13 cellular contexts compared by ENCODE assay signal in the genomic region with DNA sequence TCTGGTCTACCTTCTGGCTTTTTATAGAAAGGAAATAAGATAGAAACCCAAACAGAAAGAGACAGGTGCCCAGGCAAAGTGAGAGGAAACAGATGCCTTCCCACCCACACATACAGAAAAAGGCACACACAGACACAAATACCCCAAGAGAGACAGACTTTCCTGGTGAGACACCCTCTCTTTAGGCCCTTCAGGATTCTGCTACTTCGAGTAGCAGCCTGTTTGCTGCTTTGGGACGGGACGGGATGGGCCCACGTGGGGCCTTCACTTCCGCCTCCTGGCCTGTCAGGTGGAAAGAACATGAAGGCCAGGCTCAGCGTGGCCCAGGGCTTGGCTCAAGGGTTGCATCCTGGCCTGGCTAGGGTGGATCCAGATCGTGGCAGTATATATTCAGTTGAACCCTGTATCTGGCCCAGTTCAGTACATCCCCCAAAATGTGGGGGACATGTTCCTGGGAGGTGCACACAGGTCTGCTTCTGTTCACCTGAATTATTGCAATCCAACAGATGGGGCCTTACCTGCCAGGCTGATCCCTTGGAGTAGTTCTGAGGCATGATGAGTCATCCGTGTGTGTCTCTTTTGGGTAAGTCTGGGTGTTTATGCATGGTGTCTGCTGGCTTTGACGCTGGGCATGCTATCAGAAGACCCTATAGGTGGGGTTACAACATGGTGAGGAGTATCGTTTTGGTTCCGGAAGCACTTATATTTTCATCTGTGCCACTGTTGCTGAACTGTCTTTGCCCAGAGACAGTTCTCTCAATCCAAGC. TPM values are rescaled to one million over a fixed set of nuclear protein-coding genes. Genes with fewer than 3 reads are reported as not detected.
DNase-seq lines count a peak whose midpoint lies in the region; ATAC-seq and TF ChIP-seq lines count a peak whose summit lies in the region.
"Had no signal": no experiment of that assay in that cellular context is flagged by ENCODE, and none has a peak within 500 bp of the region (broad histone marks: within the 10 kb centered on the region; RNA-seq: fewer than 3 reads in every experiment).

No MANE protein-coding gene starts in this region.

- no peak for ATAC-seq in natural killer cell treated with Interleukin-12 subunit alpha and Interleukin-12 subunit beta and Interleukin-15 and Interleukin-18, amount 100 ng/mL, for 72 hours
- ATAC-seq in natural killer cell (no peak), HG02678 (IDR thresholded peaks at IDR 0.05; ENCODE audit: unreplicated experiment) (peak; percentile 51)
- peak; percentile 14 for ATAC-seq in stimulated activated naive CD8-positive, alpha-beta T cell treated with anti-CD3 and anti-CD28 coated beads, Interleukin-15, amount 100 ng/mL, for 72 hours

- intact Hi-C loops in natural killer cell (cut with micrococcal nuclease): no loop called here
- intact Hi-C loops in activated T-helper 2 cell treated with anti-CD3 and anti-CD28 coated beads, Interferon-gamma antibody, Interleukin-2, Interleukin-4, amounts not matched to agents 10 μg/mL and 5 μg/mL and 100 μg/mL, durations not matched to agents 14 hours and 24 hours and 36 hours (cut with micrococcal nuclease): no loop called here

- peaks cover 0 to 5% of the 10 kb centered on the region in 2 donors for H3K27me3 Mint-ChIP-seq in natural killer cell treated with Interleukin-12 subunit alpha and Interleukin-12 subunit beta and Interleukin-15 and Interleukin-18, amount 100 ng/mL, for 72 hours
- H3K27me3 Mint-ChIP-seq in natural killer cell (ENCODE audit: low read depth in 2 of 2): no peaks in the 10 kb centered on the region
- no peaks in the 10 kb centered on the region for H3K27me3 Mint-ChIP-seq in activated T-helper 2 cell treated with anti-CD3 and anti-CD28 coated beads, Interferon-gamma antibody, Interleukin-2, Interleukin-4, amounts not matched to agents 10 μg/mL and 5 μg/mL and 100 μg/mL, durations not matched to agents 14 hours and 24 hours and 36 hours (ENCODE audit: low read depth)
- H3K27me3 Mint-ChIP-seq in stimulated activated naive CD8-positive, alpha-beta T cell treated with anti-CD3 and anti-CD28 coated beads, Interleukin-15, amount 100 ng/mL, for 72 hours: no peaks in the 10 kb centered on the region

- DNase-seq in natural killer cell treated with Interleukin-12 subunit alpha and Interleukin-12 subunit beta and Interleukin-15 and Interleukin-18, amount 100 ng/mL, for 72 hours (ENCODE audit: low spot score): no peak
- no peak for DNase-seq in natural killer cell
- no peak for DNase-seq in activated T-helper 2 cell treated with anti-CD3 and anti-CD28 coated beads, Interferon-gamma antibody, Interleukin-2, Interleukin-4, amounts not matched to agents 10 μg/mL and 5 μg/mL and 100 μg/mL, durations not matched to agents 14 hours and 24 hours and 36 hours (ENCODE audit: low spot score)
- no peak for DNase-seq in stimulated activated naive CD8-positive, alpha-beta T cell treated with anti-CD3 and anti-CD28 coated beads, Interleukin-15, amount 100 ng/mL, for 72 hours
- DNase-seq in SIG-M5 (lab: John Stamatoyannopoulos, UW): no peak
- DNase-seq in COLO668 (lab: John Stamatoyannopoulos, UW; ENCODE audit: unreplicated experiment): no peak
- no peak for DNase-seq in occipital lobe (lab: John Stamatoyannopoulos, UW)
- DNase-seq: esophagus squamous epithelium, left ventricle myocardium inferior, NCI-H2081 treated with DMSO at 0.1 percent for 48 hours, SJCRH30, stomach had no signal

- H3K4me3 Mint-ChIP-seq in natural killer cell treated with Interleukin-12 subunit alpha and Interleukin-12 subunit beta and Interleukin-15 and Interleukin-18, amount 100 ng/mL, for 72 hours: peak overlapping the region; percentile 92
- H3K4me3 Mint-ChIP-seq in natural killer cell: no peak overlapping the region
- H3K4me3 Mint-ChIP-seq in activated T-helper 2 cell treated with anti-CD3 and anti-CD28 coated beads, Interferon-gamma antibody, Interleukin-2, Interleukin-4, amounts not matched to agents 10 μg/mL and 5 μg/mL and 100 μg/mL, durations not matched to agents 14 hours and 24 hours and 36 hours (ENCODE audit: low read depth): peak overlapping the region; percentile 80
- H3K4me3 Mint-ChIP-seq in stimulated activated naive CD8-positive, alpha-beta T cell treated with anti-CD3 and anti-CD28 coated beads, Interleukin-15, amount 100 ng/mL, for 72 hours: peak overlapping the region; percentile 93 to 96

- H3K9me3 Mint-ChIP-seq in natural killer cell treated with Interleukin-12 subunit alpha and Interleukin-12 subunit beta and Interleukin-15 and Interleukin-18, amount 100 ng/mL, for 72 hours: no peaks in the 10 kb centered on the region
- no peaks in the 10 kb centered on the region for H3K9me3 Mint-ChIP-seq in natural killer cell
- peaks cover 9% of the 10 kb centered on the region for H3K9me3 Mint-ChIP-seq in activated T-helper 2 cell treated with anti-CD3 and anti-CD28 coated beads, Interferon-gamma antibody, Interleukin-2, Interleukin-4, amounts not matched to agents 10 μg/mL and 5 μg/mL and 100 μg/mL, durations not matched to agents 14 hours and 24 hours and 36 hours
- H3K9me3 Mint-ChIP-seq in stimulated activated naive CD8-positive, alpha-beta T cell treated with anti-CD3 and anti-CD28 coated beads, Interleukin-15, amount 100 ng/mL, for 72 hours: peaks cover 0 to 5% of the 10 kb centered on the region in 2 donors

- peaks cover 8% of the 10 kb centered on the region for H3K36me3 Mint-ChIP-seq in natural killer cell treated with Interleukin-12 subunit alpha and Interleukin-12 subunit beta and Interleukin-15 and Interleukin-18, amount 100 ng/mL, for 72 hours
- H3K36me3 Mint-ChIP-seq in natural killer cell: no peaks in the 10 kb centered on the region
- H3K36me3 Mint-ChIP-seq in activated T-helper 2 cell treated with anti-CD3 and anti-CD28 coated beads, Interferon-gamma antibody, Interleukin-2, Interleukin-4, amounts not matched to agents 10 μg/mL and 5 μg/mL and 100 μg/mL, durations not matched to agents 14 hours and 24 hours and 36 hours (ENCODE audit: low read depth): peaks cover 53% of the 10 kb centered on the region

- peak overlapping the region in 1 of 2 donors; percentile 31 for H3K27ac Mint-ChIP-seq in natural killer cell treated with Interleukin-12 subunit alpha and Interleukin-12 subunit beta and Interleukin-15 and Interleukin-18, amount 100 ng/mL, for 72 hours
- H3K27ac Mint-ChIP-seq in natural killer cell: peak overlapping the region in 1 of 2 donors; percentile 23
- H3K27ac Mint-ChIP-seq in activated T-helper 2 cell treated with anti-CD3 and anti-CD28 coated beads, Interferon-gamma antibody, Interleukin-2, Interleukin-4, amounts not matched to agents 10 μg/mL and 5 μg/mL and 100 μg/mL, durations not matched to agents 14 hours and 24 hours and 36 hours: peak overlapping the region; percentile 55
- peak overlapping the region; percentile 72 to 80 for H3K27ac Mint-ChIP-seq in stimulated activated naive CD8-positive, alpha-beta T cell treated with anti-CD3 and anti-CD28 coated beads, Interleukin-15, amount 100 ng/mL, for 72 hours

- no peak for TF ChIP-seq CTCF in natural killer cell (IDR thresholded peaks at IDR 0.05)

- H3K4me1 Mint-ChIP-seq in natural killer cell treated with Interleukin-12 subunit alpha and Interleukin-12 subunit beta and Interleukin-15 and Interleukin-18, amount 100 ng/mL, for 72 hours (ENCODE audit: low read depth in 2 of 2): peaks cover 28 to 31% of the 10 kb centered on the region in 2 donors
- peaks cover 5 to 30% of the 10 kb centered on the region in 2 donors for H3K4me1 Mint-ChIP-seq in natural killer cell
- peaks cover 46% of the 10 kb centered on the region for H3K4me1 Mint-ChIP-seq in activated T-helper 2 cell treated with anti-CD3 and anti-CD28 coated beads, Interferon-gamma antibody, Interleukin-2, Interleukin-4, amounts not matched to agents 10 μg/mL and 5 μg/mL and 100 μg/mL, durations not matched to agents 14 hours and 24 hours and 36 hours (ENCODE audit: low read depth)
- H3K4me1 Mint-ChIP-seq in stimulated activated naive CD8-positive, alpha-beta T cell treated with anti-CD3 and anti-CD28 coated beads, Interleukin-15, amount 100 ng/mL, for 72 hours: peaks cover 65% of the 10 kb centered on the region

RNA-seq across cellular contexts. Expression of a gene that starts 2.4 kb away (rescaled TPM):
- total RNA-seq in natural killer cell treated with Interleukin-12 subunit alpha and Interleukin-12 subunit beta and Interleukin-15 and Interleukin-18, amount 100 ng/mL, for 72 hours: 10 to 100 TPM; 13.2 to 15.1 TPM
- total RNA-seq in natural killer cell: 10 to 100 TPM in 2 of 3 donors, 1 to 10 TPM in 1; 9.1 to 17.4 (median 17.3) TPM
- 17.1 and 17.2 TPM in 2 replicates for total RNA-seq in activated T-helper 2 cell treated with anti-CD3 and anti-CD28 coated beads, Interferon-gamma antibody, Interleukin-2, Interleukin-4, amounts not matched to agents 10 μg/mL and 5 μg/mL and 100 μg/mL, durations not matched to agents 14 hours and 24 hours and 36 hours
- 7.8 TPM for total RNA-seq in occipital lobe

RNA-seq across cellular contexts. Expression of a gene that starts 14.7 kb away (rescaled TPM):
- total RNA-seq in natural killer cell treated with Interleukin-12 subunit alpha and Interleukin-12 subunit beta and Interleukin-15 and Interleukin-18, amount 100 ng/mL, for 72 hours: not detected
- total RNA-seq in natural killer cell (not detected), occipital lobe (0.16 TPM)
- total RNA-seq in activated T-helper 2 cell treated with anti-CD3 and anti-CD28 coated beads, Interferon-gamma antibody, Interleukin-2, Interleukin-4, amounts not matched to agents 10 μg/mL and 5 μg/mL and 100 μg/mL, durations not matched to agents 14 hours and 24 hours and 36 hours: not detected in 2 replicates
- total RNA-seq: esophagus squamous epithelium, left ventricle myocardium inferior, SJCRH30, stomach had no signal

Comparison
In these comparisons a context has a peak if more than half of its experiments do, and no peak if none do; other contexts are left out.
1. ATAC-seq: peak in HG02678 (single experiment) and stimulated activated naive CD8-positive, alpha-beta T cell treated with anti-CD3 and anti-CD28 coated beads, Interleukin-15, amount 100 ng/mL, for 72 hours (single experiment); none in natural killer cell treated with Interleukin-12 subunit alpha and Interleukin-12 subunit beta and Interleukin-15 and Interleukin-18, amount 100 ng/mL, for 72 hours (0 of 2) and natural killer cell (0 of 3).